8 cellular contexts compared by ENCODE assay signal in genomic region chr15:76994001-76994400, GRCh38. TPM values are rescaled to one million over a fixed set of nuclear protein-coding genes. Genes with fewer than 3 reads are reported as not detected.
DNase-seq lines count a peak whose midpoint lies in the region; ATAC-seq and TF ChIP-seq lines count a peak whose summit lies in the region.
"Had no signal": no experiment of that assay in that cellular context is flagged by ENCODE, and none has a peak within 500 bp of the region (broad histone marks: within the 10 kb centered on the region; RNA-seq: fewer than 3 reads in every experiment).

No MANE protein-coding gene starts in this region.

- H3K4me3 ChIP-seq in Peyer's patch: no peak overlapping the region
- H3K4me3 ChIP-seq in suprapubic skin: no peak overlapping the region

- DNase-seq in Peyer's patch: peak in 1 of 3 donors; percentile 58
- DNase-seq in activated T-cell treated with anti-CD3 and anti-CD28 coated beads for 48 hours (ENCODE audit: low read depth): peak; percentile 65
- peak; percentile 69 for DNase-seq in left ventricle myocardium superior
- peak; percentile 60 to 82 for DNase-seq in suprapubic skin (ENCODE audit: low spot score in 2 of 2)
- no peak for DNase-seq in NCI-H2081 (lab: John Stamatoyannopoulos, UW)
- no peak for DNase-seq in NCI-H2227 treated with DMSO at 0.1 percent for 48 hours (lab: John Stamatoyannopoulos, UW)
- DNase-seq in DMS 273 (lab: John Stamatoyannopoulos, UW; ENCODE audit: unreplicated experiment): no peak

- peak; percentile 38 for ATAC-seq in left ventricle myocardium superior
- ATAC-seq: Panc1 had no signal

- intact Hi-C loops in left ventricle myocardium superior (cut with micrococcal nuclease): no loop called here

- H3K4me1 ChIP-seq in Peyer's patch: peaks cover 0 to 22% (median 15%) of the 10 kb centered on the region in 4 donors
- peaks cover 47% of the 10 kb centered on the region for H3K4me1 ChIP-seq in suprapubic skin

- no peaks in the 10 kb centered on the region for H3K36me3 ChIP-seq in Peyer's patch
- H3K36me3 ChIP-seq in suprapubic skin: no peaks in the 10 kb centered on the region

- H3K27ac ChIP-seq in Peyer's patch (peak overlapping the region; percentile 69 to 87 (median 80)), suprapubic skin (no peak overlapping the region)

- no peaks in the 10 kb centered on the region for H3K9me3 ChIP-seq in Peyer's patch
- H3K9me3 ChIP-seq in suprapubic skin: no peaks in the 10 kb centered on the region

- WGBS in suprapubic skin: 49% methylated on average over 8 of the region's 8 CpGs

- TF ChIP-seq CTCF in Peyer's patch (IDR thresholded peaks at IDR 0.05): no peak
- no peak for TF ChIP-seq CTCF in suprapubic skin (IDR thresholded peaks at IDR 0.05)

- H3K27me3 ChIP-seq in Peyer's patch (no peaks in the 10 kb centered on the region), suprapubic skin (no peaks in the 10 kb centered on the region)

- TF ChIP-seq POLR2A in Peyer's patch (IDR thresholded peaks at IDR 0.05) (no peak), suprapubic skin (IDR thresholded peaks at IDR 0.05) (no peak)

- no peak for TF ChIP-seq EP300 in suprapubic skin (IDR thresholded peaks at IDR 0.05)

RNA-seq across cellular contexts. Expression of gene PSTPIP1, which starts 0.9 kb away (rescaled TPM):
- total RNA-seq in Peyer's patch (10 to 100 TPM in 3 of 4 donors, 1 to 10 TPM in 1; 6.3 to 40.4 (median 19.5) TPM), left ventricle myocardium superior (2.4 TPM), suprapubic skin (1 to 10 TPM; 1.9 to 5.9 (median 2.6) TPM)

Comparison
In these comparisons a context has a peak if more than half of its experiments do, and no peak if none do; other contexts are left out.
1. DNase-seq: peak in activated T-cell treated with anti-CD3 and anti-CD28 coated beads for 48 hours (single experiment), left ventricle myocardium superior (single experiment) and suprapubic skin (2 of 2); none in NCI-H2081 (0 of 2), NCI-H2227 treated with DMSO at 0.1 percent for 48 hours (single experiment) and DMS 273 (single experiment).